20 cellular contexts compared by ENCODE assay signal in genomic region chr17:58314706-58315015, GRCh38. TPM values are rescaled to one million over a fixed set of nuclear protein-coding genes. Genes with fewer than 3 reads are reported as not detected.
DNase-seq lines count a peak whose midpoint lies in the region; ATAC-seq and TF ChIP-seq lines count a peak whose summit lies in the region.
"Had no signal": no experiment of that assay in that cellular context is flagged by ENCODE, and none has a peak within 500 bp of the region (broad histone marks: within the 10 kb centered on the region; RNA-seq: fewer than 3 reads in every experiment).

No MANE protein-coding gene starts in this region.

- DNase-seq in A673 (ENCODE audit: low spot score): no peak
- DNase-seq in activated T-helper 1 cell treated with anti-CD3 and anti-CD28 coated beads, Interleukin-12 subunit alpha, Interleukin-12 subunit beta, Interleukin-2, Interleukin-4 antibody, amounts not matched to agents 30 ng/mL and 10 ng/mL and 1 ng/mL, durations not matched to agents 14 hours and 24 hours and 36 hours (ENCODE audit: low spot score): no peak
- peak; percentile 53 for DNase-seq in mesenteric fat pad (ENCODE audit: low spot score)
- DNase-seq in inferior parietal cortex (ENCODE audit: extremely low spot score): no peak
- DNase-seq in activated CD4-positive, alpha-beta memory T cell treated with anti-CD3 and anti-CD28 coated beads for 36 hours: no peak
- DNase-seq in activated effector memory CD4-positive, alpha-beta T cell treated with anti-CD3 and anti-CD28 coated beads, Interleukin-2, amount 50 U/mL, for 16 hours: no peak
- DNase-seq: Calu3; CD4-positive, alpha-beta memory T cell; DMS53; MV-4-11; NCI-H1417; NCI-H187 treated with DMSO at 0.1 percent for 48 hours; NCI-H526 treated with DMSO at 0.1 percent for 48 hours; NK-92 treated with Interleukin-12 subunit alpha and Interleukin-12 subunit beta, amount 100 ng/mL, for 24 hours had no signal

- H3K9me3 Mint-ChIP-seq in activated T-helper 1 cell treated with anti-CD3 and anti-CD28 coated beads, Interleukin-12 subunit alpha, Interleukin-12 subunit beta, Interleukin-2, Interleukin-4 antibody, amounts not matched to agents 30 ng/mL and 10 ng/mL and 1 ng/mL, durations not matched to agents 14 hours and 24 hours and 36 hours: no peaks in the 10 kb centered on the region
- no peaks in the 10 kb centered on the region for H3K9me3 Mint-ChIP-seq in activated CD4-positive, alpha-beta memory T cell treated with anti-CD3 and anti-CD28 coated beads for 36 hours
- H3K9me3 Mint-ChIP-seq: CD4-positive, alpha-beta memory T cell had no signal

- no peak overlapping the region for H3K4me3 ChIP-seq in A673 (ENCODE audit: low read depth, low read length, poor library complexity, severe bottlenecking)
- no peak overlapping the region for H3K4me3 ChIP-seq in BLaER1 treated with 17β-estradiol and CSF1 and Interleukin-3, amounts not matched to agents 10 nM and 100 nM
- H3K4me3 ChIP-seq: SJSA1 had no signal

- no peak for ATAC-seq in HG03039 (IDR thresholded peaks at IDR 0.05; ENCODE audit: unreplicated experiment)
- ATAC-seq: HCT116 had no signal

- H4K20me1 ChIP-seq in BLaER1 treated with 17β-estradiol and CSF1 and Interleukin-3, amounts not matched to agents 10 nM and 100 nM: peaks cover 0 to 22% (median 0%) of the 10 kb centered on the region in 11 experiments; a peak in 3 of 22 replicates

- no peaks in the 10 kb centered on the region for H3K27me3 ChIP-seq in A673 (replicated peaks; ENCODE audit: insufficient read depth, low read depth, low read length, poor library complexity)
- H3K27me3 ChIP-seq in BLaER1 treated with 17β-estradiol and CSF1 and Interleukin-3, amounts not matched to agents 10 nM and 100 nM: no peaks in the 10 kb centered on the region

- peak overlapping the region in 3 of 11 experiments; percentile 20 to 57 (median 32); a peak in 2 of 22 replicates for H3K9ac ChIP-seq in BLaER1 treated with 17β-estradiol and CSF1 and Interleukin-3, amounts not matched to agents 10 nM and 100 nM

- no peaks in the 10 kb centered on the region for H3K36me3 ChIP-seq in A673 (ENCODE audit: insufficient read depth, low read length, poor library complexity, severe bottlenecking)
- peaks cover 0 to 90% (median 56%) of the 10 kb centered on the region in 11 experiments; a peak in 19 of 22 replicates for H3K36me3 ChIP-seq in BLaER1 treated with 17β-estradiol and CSF1 and Interleukin-3, amounts not matched to agents 10 nM and 100 nM
- H3K36me3 ChIP-seq: SJSA1 had no signal

- peak overlapping the region; percentile 18 for H3K27ac Mint-ChIP-seq in activated T-helper 1 cell treated with anti-CD3 and anti-CD28 coated beads, Interleukin-12 subunit alpha, Interleukin-12 subunit beta, Interleukin-2, Interleukin-4 antibody, amounts not matched to agents 30 ng/mL and 10 ng/mL and 1 ng/mL, durations not matched to agents 14 hours and 24 hours and 36 hours
- H3K27ac Mint-ChIP-seq in activated CD4-positive, alpha-beta memory T cell treated with anti-CD3 and anti-CD28 coated beads for 36 hours: no peak overlapping the region
- H3K27ac Mint-ChIP-seq: B cell had no signal

- H3K4me1 Mint-ChIP-seq in activated T-helper 1 cell treated with anti-CD3 and anti-CD28 coated beads, Interleukin-12 subunit alpha, Interleukin-12 subunit beta, Interleukin-2, Interleukin-4 antibody, amounts not matched to agents 30 ng/mL and 10 ng/mL and 1 ng/mL, durations not matched to agents 14 hours and 24 hours and 36 hours (ENCODE audit: low read depth): peaks cover 24% of the 10 kb centered on the region
- H3K4me1 Mint-ChIP-seq in activated CD4-positive, alpha-beta memory T cell treated with anti-CD3 and anti-CD28 coated beads for 36 hours (ENCODE audit: low read depth): peaks cover 18% of the 10 kb centered on the region

- CTCF ChIA-PET in A673 (lab: Charles Lee): interaction anchor here (1.3 kb wide), 1 partner anchor 11 kb away, joined by 3 read pairs; no protein-coding TSS in a partner anchor
- CTCF ChIA-PET in activated CD4-positive, alpha-beta memory T cell treated with anti-CD3 and anti-CD28 coated beads for 36 hours (lab: Charles Lee): interaction anchor here (0.7 to 5.4 kb wide), 8 partner anchors 9 to 178 kb away, joined by 3 to 133 read pairs (median 6); partner anchors contain the start of genes HSF5, RNF43 and SUPT4H1

- H3K4me1 ChIP-seq in A673 (ENCODE audit: insufficient read depth, low read length, poor library complexity, severe bottlenecking): peaks cover 15% of the 10 kb centered on the region
- H3K4me1 ChIP-seq in BLaER1 treated with 17β-estradiol and CSF1 and Interleukin-3, amounts not matched to agents 10 nM and 100 nM: peaks cover 9 to 67% (median 51%) of the 10 kb centered on the region in 10 experiments; a peak in 19 of 20 replicates
- H3K4me1 ChIP-seq: SJSA1 had no signal

- H3K4me3 Mint-ChIP-seq in activated T-helper 1 cell treated with anti-CD3 and anti-CD28 coated beads, Interleukin-12 subunit alpha, Interleukin-12 subunit beta, Interleukin-2, Interleukin-4 antibody, amounts not matched to agents 30 ng/mL and 10 ng/mL and 1 ng/mL, durations not matched to agents 14 hours and 24 hours and 36 hours: no peak overlapping the region
- H3K4me3 Mint-ChIP-seq in activated CD4-positive, alpha-beta memory T cell treated with anti-CD3 and anti-CD28 coated beads for 36 hours: no peak overlapping the region
- H3K4me3 Mint-ChIP-seq: B cell; CD4-positive, alpha-beta memory T cell had no signal

- H3K27me3 Mint-ChIP-seq in activated T-helper 1 cell treated with anti-CD3 and anti-CD28 coated beads, Interleukin-12 subunit alpha, Interleukin-12 subunit beta, Interleukin-2, Interleukin-4 antibody, amounts not matched to agents 30 ng/mL and 10 ng/mL and 1 ng/mL, durations not matched to agents 14 hours and 24 hours and 36 hours (ENCODE audit: insufficient read depth): no peaks in the 10 kb centered on the region
- H3K27me3 Mint-ChIP-seq in activated CD4-positive, alpha-beta memory T cell treated with anti-CD3 and anti-CD28 coated beads for 36 hours: no peaks in the 10 kb centered on the region
- H3K27me3 Mint-ChIP-seq: B cell; CD4-positive, alpha-beta memory T cell had no signal

- no peaks in the 10 kb centered on the region for H3K9me3 ChIP-seq in A673 (ENCODE audit: low read depth, low read length, poor library complexity, severe bottlenecking)
- H3K9me3 ChIP-seq in BLaER1 treated with 17β-estradiol and CSF1 and Interleukin-3, amounts not matched to agents 10 nM and 100 nM (replicated peaks in 1 of 11): no peaks in the 10 kb centered on the region
- H3K9me3 ChIP-seq: SJSA1 had no signal

- H3K36me3 Mint-ChIP-seq in activated T-helper 1 cell treated with anti-CD3 and anti-CD28 coated beads, Interleukin-12 subunit alpha, Interleukin-12 subunit beta, Interleukin-2, Interleukin-4 antibody, amounts not matched to agents 30 ng/mL and 10 ng/mL and 1 ng/mL, durations not matched to agents 14 hours and 24 hours and 36 hours (ENCODE audit: low read depth): peaks cover 33% of the 10 kb centered on the region
- H3K36me3 Mint-ChIP-seq in activated CD4-positive, alpha-beta memory T cell treated with anti-CD3 and anti-CD28 coated beads for 36 hours: peaks cover 2% of the 10 kb centered on the region

- no TSS peak for BruUV-seq in A673 (replicated peaks; lab: Mats Ljungman, UMichigan)

- TF ChIP-seq CTCF in A673 (conservative IDR thresholded peaks at IDR 0.05; ENCODE audit: low read depth, low read length): no peak

- POLR2A ChIA-PET in A673 (lab: Charles Lee; ENCODE audit: low non-redundant PET): interaction anchor here (0.7 kb wide), 1 partner anchor 31 kb away, joined by 3 read pairs; no protein-coding TSS in a partner anchor
- POLR2A ChIA-PET in activated CD4-positive, alpha-beta memory T cell treated with anti-CD3 and anti-CD28 coated beads for 36 hours (lab: Charles Lee): interaction anchor here (1.0 to 1.2 kb wide), 2 partner anchors 11 to 38 kb away, joined by 5 read pairs; partner anchors contain the start of gene SUPT4H1

- intact Hi-C loops in A673 (cut with micrococcal nuclease; ENCODE audit: unreplicated experiment): loop anchor here (5.0 kb wide), 1 partner anchor 133 kb away; no protein-coding TSS in a partner anchor
- intact Hi-C loops in activated T-helper 1 cell treated with anti-CD3 and anti-CD28 coated beads, Interleukin-12 subunit alpha, Interleukin-12 subunit beta, Interleukin-2, Interleukin-4 antibody, amounts not matched to agents 30 ng/mL and 10 ng/mL and 1 ng/mL, durations not matched to agents 14 hours and 24 hours and 36 hours (cut with micrococcal nuclease): no loop called here
- intact Hi-C loops in activated CD4-positive, alpha-beta memory T cell treated with anti-CD3 and anti-CD28 coated beads for 36 hours (cut with micrococcal nuclease): loop anchor here (5.0 kb wide), 1 partner anchor 178 kb away; no protein-coding TSS in a partner anchor

- H3K27ac ChIP-seq in A673 (ENCODE audit: low read depth, low read length, poor library complexity, severe bottlenecking): peak overlapping the region; percentile 4
- H3K27ac ChIP-seq in BLaER1 treated with 17β-estradiol and CSF1 and Interleukin-3, amounts not matched to agents 10 nM and 100 nM: peak overlapping the region in 3 of 11 experiments; percentile 1 to 25 (median 4); a peak in 1 of 22 replicates
- H3K27ac ChIP-seq: RWPE1, SJSA1 had no signal

- H3K4me2 ChIP-seq in BLaER1 treated with 17β-estradiol and CSF1 and Interleukin-3, amounts not matched to agents 10 nM and 100 nM: peak overlapping the region in 8 of 11 experiments; percentile 24 to 62 (median 45); a peak in 14 of 22 replicates

RNA-seq across cellular contexts. Expression of gene TSPOAP1, which starts 13.9 kb away (rescaled TPM):
- total RNA-seq in A673 (2021): 0.21 and 0.24 TPM in 2 replicates
- total RNA-seq in activated T-helper 1 cell treated with anti-CD3 and anti-CD28 coated beads, Interleukin-12 subunit alpha, Interleukin-12 subunit beta, Interleukin-2, Interleukin-4 antibody, amounts not matched to agents 30 ng/mL and 10 ng/mL and 1 ng/mL, durations not matched to agents 14 hours and 24 hours and 36 hours: 31.4 and 35.1 TPM in 2 replicates
- total RNA-seq in mesenteric fat pad: 1.3 TPM
- 10 to 100 TPM; 21.6 to 22.7 TPM for total RNA-seq in activated CD4-positive, alpha-beta memory T cell treated with anti-CD3 and anti-CD28 coated beads for 36 hours
- total RNA-seq: Calu3 had no signal

RNA-seq across cellular contexts. Expression of gene MPO, which starts 33.9 kb away (rescaled TPM):
- total RNA-seq in A673 (2021) (not detected in 2 replicates), mesenteric fat pad (0.35 TPM)
- not detected in 2 replicates for total RNA-seq in activated T-helper 1 cell treated with anti-CD3 and anti-CD28 coated beads, Interleukin-12 subunit alpha, Interleukin-12 subunit beta, Interleukin-2, Interleukin-4 antibody, amounts not matched to agents 30 ng/mL and 10 ng/mL and 1 ng/mL, durations not matched to agents 14 hours and 24 hours and 36 hours
- under 1 TPM; 0.17 to 0.22 TPM for total RNA-seq in activated CD4-positive, alpha-beta memory T cell treated with anti-CD3 and anti-CD28 coated beads for 36 hours
- total RNA-seq: B cell; Calu3; CD4-positive, alpha-beta memory T cell; SJSA1 had no signal

RNA-seq across cellular contexts. Expression of gene SUPT4H1, which starts 37.3 kb away (rescaled TPM):
- total RNA-seq in A673 (2021) (93.1 and 106 TPM in 2 replicates), mesenteric fat pad (61.9 TPM)
- total RNA-seq in activated T-helper 1 cell treated with anti-CD3 and anti-CD28 coated beads, Interleukin-12 subunit alpha, Interleukin-12 subunit beta, Interleukin-2, Interleukin-4 antibody, amounts not matched to agents 30 ng/mL and 10 ng/mL and 1 ng/mL, durations not matched to agents 14 hours and 24 hours and 36 hours: 138 and 142 TPM in 2 replicates
- 100 to 1,000 TPM; 113 to 114 TPM for total RNA-seq in activated CD4-positive, alpha-beta memory T cell treated with anti-CD3 and anti-CD28 coated beads for 36 hours
